ENCODE assay signal across 15 cellular contexts in the genomic region with DNA sequence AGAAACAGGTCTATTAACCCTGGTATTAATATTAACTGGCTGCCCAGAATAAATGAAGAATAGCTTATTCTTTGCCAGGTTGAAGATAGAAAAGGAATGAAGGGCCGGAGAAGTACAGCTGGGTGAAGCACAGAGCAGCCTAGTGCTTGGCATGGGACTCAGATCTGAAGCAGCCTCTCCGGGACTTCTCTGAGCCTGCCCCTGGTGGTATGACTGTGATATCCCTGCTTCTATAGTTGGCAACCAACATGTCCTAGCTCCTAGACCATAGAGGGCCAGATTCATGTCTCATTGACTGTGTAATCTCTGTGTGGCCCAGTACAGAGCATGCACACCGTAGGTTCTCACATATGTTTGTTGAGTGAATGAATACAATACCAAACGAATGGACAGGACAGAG.
DNase-seq lines count a peak whose midpoint lies in the region; ATAC-seq, FAIRE-seq and TF ChIP-seq lines count a peak whose summit lies in the region.
"Had no signal": no experiment of that assay in that cellular context is flagged by ENCODE, and none has a peak within 500 bp of the region (broad histone marks: within the 10 kb centered on the region; RNA-seq: fewer than 3 reads in every experiment).

No MANE protein-coding gene starts in this region.

- no peaks in the 10 kb centered on the region for H3K36me3 ChIP-seq in RWPE2 (ENCODE audit: low read depth)
- no peaks in the 10 kb centered on the region for H3K36me3 ChIP-seq in upper lobe of right lung

- H3K27ac ChIP-seq in RWPE2 (ENCODE audit: poor library complexity, severe bottlenecking) (no peak overlapping the region), foreskin keratinocyte (no peak overlapping the region), upper lobe of right lung (no peak overlapping the region)
- H3K27ac ChIP-seq: coronary artery, epithelial cell of prostate had no signal

- intact Hi-C loops in upper lobe of right lung (cut with DNase I) = no loop called here

- FAIRE-seq in GM12891 (lab: Jason Lieb, UNC) = peak; percentile 59

- peaks cover 30% of the 10 kb centered on the region for H3K27me3 Mint-ChIP-seq in stimulated activated memory B cell treated with anti-CD40 and anti-IgM and Interleukin-4, amounts not matched to agents 10 μg/mL and 1 μg/mL and 100 μg/mL, for 72 hours
- H3K27me3 Mint-ChIP-seq: natural killer cell treated with Interleukin-12 subunit alpha and Interleukin-12 subunit beta and Interleukin-15 and Interleukin-18, amount 100 ng/mL, for 72 hours had no signal

- H3K4me3 Mint-ChIP-seq in stimulated activated memory B cell treated with anti-CD40 and anti-IgM and Interleukin-4, amounts not matched to agents 10 μg/mL and 1 μg/mL and 100 μg/mL, for 72 hours = no peak overlapping the region
- H3K4me3 Mint-ChIP-seq: natural killer cell treated with Interleukin-12 subunit alpha and Interleukin-12 subunit beta and Interleukin-15 and Interleukin-18, amount 100 ng/mL, for 72 hours had no signal

- H3K4me1 Mint-ChIP-seq in stimulated activated memory B cell treated with anti-CD40 and anti-IgM and Interleukin-4, amounts not matched to agents 10 μg/mL and 1 μg/mL and 100 μg/mL, for 72 hours = no peaks in the 10 kb centered on the region

- no peaks in the 10 kb centered on the region for H3K4me1 ChIP-seq in RWPE2 (ENCODE audit: insufficient read depth, poor library complexity, severe bottlenecking)
- H3K4me1 ChIP-seq in foreskin keratinocyte = no peaks in the 10 kb centered on the region
- no peaks in the 10 kb centered on the region for H3K4me1 ChIP-seq in upper lobe of right lung

- H3K4me3 ChIP-seq in RWPE2 (ENCODE audit: severe bottlenecking) = no peak overlapping the region
- H3K4me3 ChIP-seq in upper lobe of right lung = no peak overlapping the region
- H3K4me3 ChIP-seq: coronary artery had no signal

- H3K9me3 ChIP-seq in RWPE2 (ENCODE audit: severe bottlenecking) (no peaks in the 10 kb centered on the region), upper lobe of right lung (no peaks in the 10 kb centered on the region)

- TF ChIP-seq CTCF in RWPE2 (IDR thresholded peaks at IDR 0.05; ENCODE audit: poor library complexity, severe bottlenecking) (no peak), foreskin keratinocyte (conservative IDR thresholded peaks at IDR 0.05) (peak; percentile 16), upper lobe of right lung (IDR thresholded peaks at IDR 0.05) (no peak)

- TF ChIP-seq POLR2A in GM12891 (IDR thresholded peaks at IDR 0.05; ENCODE audit: low read depth, low read length) = no peak

- no peaks in the 10 kb centered on the region for H3K9me3 Mint-ChIP-seq in stimulated activated memory B cell treated with anti-CD40 and anti-IgM and Interleukin-4, amounts not matched to agents 10 μg/mL and 1 μg/mL and 100 μg/mL, for 72 hours
- H3K9me3 Mint-ChIP-seq: natural killer cell treated with Interleukin-12 subunit alpha and Interleukin-12 subunit beta and Interleukin-15 and Interleukin-18, amount 100 ng/mL, for 72 hours had no signal

- peaks cover 2% of the 10 kb centered on the region for H3K36me3 Mint-ChIP-seq in stimulated activated memory B cell treated with anti-CD40 and anti-IgM and Interleukin-4, amounts not matched to agents 10 μg/mL and 1 μg/mL and 100 μg/mL, for 72 hours
- H3K36me3 Mint-ChIP-seq: natural killer cell treated with Interleukin-12 subunit alpha and Interleukin-12 subunit beta and Interleukin-15 and Interleukin-18, amount 100 ng/mL, for 72 hours had no signal

- no peaks in the 10 kb centered on the region for H3K27me3 ChIP-seq in RWPE2 (ENCODE audit: insufficient read depth, poor library complexity, severe bottlenecking)
- peaks cover 3% of the 10 kb centered on the region for H3K27me3 ChIP-seq in foreskin keratinocyte
- no peaks in the 10 kb centered on the region for H3K27me3 ChIP-seq in upper lobe of right lung

- DNase-seq in DMS114 treated with DMSO at 0.1 percent for 48 hours (lab: John Stamatoyannopoulos, UW; ENCODE audit: unreplicated experiment) (peak; percentile 8), GM12891 (ENCODE audit: insufficient read length, low spot score) (no peak), RWPE2 (ENCODE audit: low spot score) (no peak), foreskin keratinocyte (no peak), upper lobe of right lung (no peak), NCI-H524 (lab: John Stamatoyannopoulos, UW) (no peak)
- DNase-seq: aorta, DND-41, KBM-7, NCI-H1417, NCI-H2171 treated with DMSO at 0.1 percent for 48 hours had no signal

- H3K27ac Mint-ChIP-seq in stimulated activated memory B cell treated with anti-CD40 and anti-IgM and Interleukin-4, amounts not matched to agents 10 μg/mL and 1 μg/mL and 100 μg/mL, for 72 hours = no peak overlapping the region
- H3K27ac Mint-ChIP-seq: natural killer cell treated with Interleukin-12 subunit alpha and Interleukin-12 subunit beta and Interleukin-15 and Interleukin-18, amount 100 ng/mL, for 72 hours had no signal

- ATAC-seq in RWPE2 (ENCODE audit: low read depth) (peak; percentile 21; the same call in 1 of the 3 replicates), foreskin keratinocyte (peak; percentile 41), upper lobe of right lung (no peak)
- no peak for ATAC-seq in stimulated activated memory B cell treated with anti-CD40 and anti-IgM and Interleukin-4, amounts not matched to agents 10 μg/mL and 1 μg/mL and 100 μg/mL, for 72 hours

TF ChIP-seq in GM12891, 5 proteins besides CTCF, POLR2A, EP300 and RAD21:
- TF ChIP-seq POU2F2 (IDR thresholded peaks at IDR 0.05; ENCODE audit: low read depth, low read length) = no peak
- TF ChIP-seq TAF1 (IDR thresholded peaks at IDR 0.05; ENCODE audit: low read depth, low read length) = no peak
- no peak for TF ChIP-seq SPI1 (IDR thresholded peaks at IDR 0.05; ENCODE audit: low read depth, low read length)
- no peak for TF ChIP-seq PAX5 (IDR thresholded peaks at IDR 0.05; ENCODE audit: insufficient read depth, low read length, severe bottlenecking)
- no peak for TF ChIP-seq POLR2AphosphoS5 (IDR thresholded peaks at IDR 0.05; ENCODE audit: low read depth, low read length)

Comparison
In these comparisons a context has a peak if more than half of its experiments do, and no peak if none do; other contexts are left out.
1. ATAC-seq: peak in RWPE2 (single experiment) and foreskin keratinocyte (single experiment); none in upper lobe of right lung (single experiment) and stimulated activated memory B cell treated with anti-CD40 and anti-IgM and Interleukin-4, amounts not matched to agents 10 μg/mL and 1 μg/mL and 100 μg/mL, for 72 hours (single experiment).